10 cellular contexts compared by ENCODE assay signal in the genomic region with DNA sequence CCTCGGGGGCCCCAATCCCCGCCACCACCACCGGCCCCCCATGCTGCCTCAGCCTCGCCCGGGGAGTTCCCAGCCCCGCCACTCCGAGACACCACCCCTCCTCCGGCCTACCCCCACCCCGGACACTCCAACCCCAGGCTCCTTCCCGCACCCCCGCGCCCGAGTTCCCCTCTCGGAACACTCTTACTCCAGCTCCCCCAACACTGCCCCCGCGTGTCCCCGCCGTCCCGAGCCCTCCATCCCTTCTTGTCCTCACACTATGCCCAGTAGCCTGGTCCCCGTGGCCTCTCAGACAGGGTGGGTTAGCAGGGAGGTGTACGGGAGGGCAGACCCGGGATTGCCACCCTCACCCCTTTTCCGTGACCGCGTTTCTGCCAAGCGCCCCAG.
DNase-seq lines count a peak whose midpoint lies in the region; ATAC-seq and TF ChIP-seq lines count a peak whose summit lies in the region.
"Had no signal": no experiment of that assay in that cellular context is flagged by ENCODE, and none has a peak within 500 bp of the region (broad histone marks: within the 10 kb centered on the region; RNA-seq: fewer than 3 reads in every experiment).

No MANE protein-coding gene starts in this region.

- TF ChIP-seq POLR2A in Peyer's patch (IDR thresholded peaks at IDR 0.05) (no peak), gastroesophageal sphincter (IDR thresholded peaks at IDR 0.05) (no peak)

- peak overlapping the region in 1 of 4 donors; percentile 31 for H3K27ac ChIP-seq in Peyer's patch
- no peak overlapping the region for H3K27ac ChIP-seq in gastroesophageal sphincter

- TF ChIP-seq CTCF in Peyer's patch (IDR thresholded peaks at IDR 0.05), result no peak
- TF ChIP-seq CTCF in gastroesophageal sphincter (IDR thresholded peaks at IDR 0.05), result no peak

- peaks cover 35% of the 10 kb centered on the region for H3K4me1 ChIP-seq in ES-I3 (ENCODE audit: insufficient read depth, low read length)
- no peaks in the 10 kb centered on the region for H3K4me1 ChIP-seq in Peyer's patch
- H3K4me1 ChIP-seq in gastroesophageal sphincter, result peaks cover 0 to 7% (median 0%) of the 10 kb centered on the region in 3 donors
- H3K4me1 ChIP-seq: adrenal gland had no signal

- no peak for DNase-seq in Peyer's patch
- no peak for DNase-seq in skeletal muscle cell (ENCODE audit: low read depth)
- no peak for DNase-seq in 8988T
- DNase-seq in C1 segment of cervical spinal cord (lab: John Stamatoyannopoulos, UW), result no peak
- no peak for DNase-seq in NCI-H1417 (lab: John Stamatoyannopoulos, UW)
- no peak for DNase-seq in GDM1 (lab: John Stamatoyannopoulos, UW)

- H3K4me3 ChIP-seq in Peyer's patch (peak overlapping the region in 3 of 4 donors; percentile 41 to 49 (median 46)), gastroesophageal sphincter (peak overlapping the region; percentile 51 to 54), skeletal muscle cell (ENCODE audit: low read depth, low read length) (peak overlapping the region; percentile 42)
- H3K4me3 ChIP-seq: lung had no signal

- H3K27me3 ChIP-seq in Peyer's patch, result no peaks in the 10 kb centered on the region
- H3K27me3 ChIP-seq in gastroesophageal sphincter, result no peaks in the 10 kb centered on the region

- peak; percentile 4 for ATAC-seq in gastroesophageal sphincter

- no peak for TF ChIP-seq EP300 in gastroesophageal sphincter (IDR thresholded peaks at IDR 0.05)

- H3K9me3 ChIP-seq in ES-I3 (ENCODE audit: control insufficient read depth, insufficient read depth, low read length) (0 out of 2 replicates have a peak, but pooled peaks cover 6% of the 10 kb centered on the region), Peyer's patch (peaks cover 0 to 6% (median 0%) of the 10 kb centered on the region in 4 donors), gastroesophageal sphincter (no peaks in the 10 kb centered on the region)
- H3K9me3 ChIP-seq: adrenal gland had no signal

- H3K36me3 ChIP-seq in ES-I3 (ENCODE audit: insufficient read depth, low read length), result no peaks in the 10 kb centered on the region
- no peaks in the 10 kb centered on the region for H3K36me3 ChIP-seq in Peyer's patch
- H3K36me3 ChIP-seq in gastroesophageal sphincter, result no peaks in the 10 kb centered on the region
- H3K36me3 ChIP-seq: adrenal gland had no signal

- H3K9ac ChIP-seq in ES-I3 (ENCODE audit: low read depth, low read length), result peak overlapping the region; percentile 43

- WGBS in gastroesophageal sphincter (ENCODE audit: low coverage in 1 of 2), 2 donors, result 34% methylated on average over 6 of the region's 26 CpGs; no CpG with 5 or more reads in 1 of the 2 donors
